ENCODE assay signal across 21 cellular contexts in genomic region chr10:22247636-22248035, GRCh38. TPM values are rescaled to one million over a fixed set of nuclear protein-coding genes. Genes with fewer than 3 reads are reported as not detected.
A peak's percentile ranks its signal among the peaks of the same experiment; 100 is the strongest.
DNase-seq lines count a peak whose midpoint lies in the region; ATAC-seq, FAIRE-seq and TF ChIP-seq lines count a peak whose summit lies in the region.
"Had no signal": no experiment of that assay in that cellular context is flagged by ENCODE, and none has a peak within 500 bp of the region (broad histone marks: within the 10 kb centered on the region; RNA-seq: fewer than 3 reads in every experiment).

No MANE protein-coding gene starts in this region.

- no peaks in the 10 kb centered on the region for H3K27me3 ChIP-seq in CD4-positive, alpha-beta T cell (ENCODE audit: control insufficient read depth, insufficient read depth, low read length)
- H3K27me3 ChIP-seq in endothelial cell of umbilical vein (ENCODE audit: control insufficient read depth in 2 of 2, insufficient read depth in 2 of 2, low read length in 2 of 2), result no peaks in the 10 kb centered on the region
- H3K27me3 ChIP-seq: adrenal gland, vagina had no signal

- H3K9me1 ChIP-seq in endothelial cell of umbilical vein (replicated peaks; ENCODE audit: control insufficient read depth, extremely low read depth, insufficient read depth, low read length), result no peaks in the 10 kb centered on the region

- ATAC-seq in activated CD4-positive, alpha-beta T cell treated with anti-CD3 and anti-CD28 coated beads for 36 hours, result no peak
- ATAC-seq in CD4-positive, alpha-beta T cell (ENCODE audit: poor library complexity), result no peak
- ATAC-seq in mucosa of descending colon, result no peak

- peaks cover 8% of the 10 kb centered on the region for H3K36me3 Mint-ChIP-seq in activated CD4-positive, alpha-beta T cell treated with anti-CD3 and anti-CD28 coated beads for 36 hours (ENCODE audit: low read depth)
- H3K36me3 Mint-ChIP-seq in CD4-positive, alpha-beta T cell (ENCODE audit: low read depth), result peaks cover 11% of the 10 kb centered on the region
- peaks cover 13% of the 10 kb centered on the region for H3K36me3 Mint-ChIP-seq in activated CD4-positive, alpha-beta memory T cell treated with anti-CD3 and anti-CD28 coated beads, Interleukin-2, amount 10 ng/mL, durations not matched to agents 7 days and 5 days (ENCODE audit: low read depth)

- H3K4me3 ChIP-seq in endothelial cell of umbilical vein (replicated peaks in 1 of 3; ENCODE audit: insufficient read depth in 1 of 3, low read depth in 1 of 3, low read length in 3 of 3) (no peak overlapping the region), foreskin fibroblast (ENCODE audit: low read depth in 1 of 2, low read length in 2 of 2) (no peak overlapping the region), mucosa of descending colon (no peak overlapping the region)
- H3K4me3 ChIP-seq: adrenal gland, prostate gland, vagina had no signal

- H4K20me1 ChIP-seq in endothelial cell of umbilical vein (replicated peaks; ENCODE audit: control insufficient read depth, extremely low read depth, insufficient read depth, low read length), result no peaks in the 10 kb centered on the region

- DNase-seq in activated CD4-positive, alpha-beta T cell treated with anti-CD3 and anti-CD28 coated beads for 36 hours, result no peak
- DNase-seq in activated CD4-positive, alpha-beta T cell treated with anti-CD3 and anti-CD28 coated beads, Interleukin-2, amount 50 U/mL, for 4 hours, result no peak
- DNase-seq in CD4-positive, alpha-beta T cell, result no peak
- DNase-seq in activated CD4-positive, alpha-beta memory T cell treated with anti-CD3 and anti-CD28 coated beads, Interleukin-2, amount 10 ng/mL, durations not matched to agents 7 days and 5 days, result no peak
- DNase-seq in endothelial cell of umbilical vein (ENCODE audit: low read depth, low spot score), result no peak
- no peak for DNase-seq in iPS-NIHi11 (ENCODE audit: low spot score)
- DNase-seq in foreskin fibroblast, result no peak
- DNase-seq in mucosa of descending colon, result no peak
- DNase-seq: adrenal gland, foreskin melanocyte, HFFc6, naive B cell, NCI-H1048, NCI-H2107 had no signal

- no peaks in the 10 kb centered on the region for H3K9me3 ChIP-seq in CD4-positive, alpha-beta T cell (ENCODE audit: control insufficient read depth, low read length)
- H3K9me3 ChIP-seq in endothelial cell of umbilical vein (replicated peaks; ENCODE audit: control insufficient read depth, insufficient read depth, low read length) (no peaks in the 10 kb centered on the region), mucosa of descending colon (no peaks in the 10 kb centered on the region)
- H3K9me3 ChIP-seq: adrenal gland, prostate gland, vagina had no signal

- H3K27ac ChIP-seq in CD4-positive, alpha-beta T cell (ENCODE audit: low read depth, low read length), result peak overlapping the region; percentile 17
- peak overlapping the region; percentile 58 for H3K27ac ChIP-seq in endothelial cell of umbilical vein (ENCODE audit: insufficient read depth, low read depth, low read length)
- H3K27ac ChIP-seq: prostate gland, vagina had no signal

- no peaks in the 10 kb centered on the region for H3K79me2 ChIP-seq in endothelial cell of umbilical vein (ENCODE audit: control insufficient read depth, insufficient read depth, low read length)

- FAIRE-seq in endothelial cell of umbilical vein (lab: Jason Lieb, UNC), result peak; percentile 8
- FAIRE-seq: A204.1 had no signal

- no peak for TF ChIP-seq CTCF in CD4-positive, alpha-beta T cell (IDR thresholded peaks at IDR 0.05)
- TF ChIP-seq CTCF in endothelial cell of umbilical vein (IDR thresholded peaks at IDR 0.05; ENCODE audit: extremely low read depth in 1 of 2, insufficient read depth in 1 of 2, low read depth in 1 of 2, low read length in 2 of 2) (no peak), foreskin fibroblast (IDR thresholded peaks at IDR 0.05; ENCODE audit: low read depth, low read length) (no peak), mucosa of descending colon (IDR thresholded peaks at IDR 0.05) (no peak)

- intact Hi-C loops in activated CD4-positive, alpha-beta T cell treated with anti-CD3 and anti-CD28 coated beads for 36 hours (cut with DNase I, micrococcal nuclease), result loop anchor here (1.0 to 10.0 kb wide), 9 partner anchors 61 to 753 kb away; partner anchors contain the start of genes DNAJC1 (in 1 of the 2) and MLLT10 (in 1 of the 2)
- intact Hi-C loops in CD4-positive, alpha-beta T cell (cut with DNase I, micrococcal nuclease), result loop anchor here (1.0 to 5.0 kb wide), 3 partner anchors 17 to 710 kb away; no protein-coding TSS in a partner anchor
- intact Hi-C loops in endothelial cell of umbilical vein (cut with micrococcal nuclease), result no loop called here
- intact Hi-C loops in mucosa of descending colon (cut with DNase I, micrococcal nuclease), result no loop called here

- POLR2A ChIA-PET in activated CD4-positive, alpha-beta T cell treated with anti-CD3 and anti-CD28 coated beads for 36 hours (lab: Charles Lee), result no interaction called here
- POLR2A ChIA-PET in CD4-positive, alpha-beta T cell (lab: Charles Lee), result interaction anchor here (1.2 kb wide), 1 partner anchor 18 kb away, joined by 3 read pairs; no protein-coding TSS in a partner anchor
- POLR2A ChIA-PET in activated CD4-positive, alpha-beta memory T cell treated with anti-CD3 and anti-CD28 coated beads, Interleukin-2, amount 10 ng/mL, durations not matched to agents 7 days and 5 days (lab: Charles Lee), result interaction anchor here (1.0 kb wide), 1 partner anchor 92 kb away, joined by 3 read pairs; no protein-coding TSS in a partner anchor
- POLR2A ChIA-PET in endothelial cell of umbilical vein (lab: Charles Lee), result no interaction called here

- H3K4me1 Mint-ChIP-seq in activated CD4-positive, alpha-beta T cell treated with anti-CD3 and anti-CD28 coated beads for 36 hours, result peaks cover 55% of the 10 kb centered on the region
- peaks cover 41% of the 10 kb centered on the region for H3K4me1 Mint-ChIP-seq in CD4-positive, alpha-beta T cell (ENCODE audit: low read depth)
- peaks cover 42% of the 10 kb centered on the region for H3K4me1 Mint-ChIP-seq in activated CD4-positive, alpha-beta memory T cell treated with anti-CD3 and anti-CD28 coated beads, Interleukin-2, amount 10 ng/mL, durations not matched to agents 7 days and 5 days

- dilution Hi-C loops in endothelial cell of umbilical vein (cut with MboI; ENCODE audit: extremely low pct_ligation_motif_present, low sequenced_read_pairs), result no loop called here

- H3K27ac Mint-ChIP-seq in activated CD4-positive, alpha-beta T cell treated with anti-CD3 and anti-CD28 coated beads for 36 hours, result peak overlapping the region; percentile 96
- H3K27ac Mint-ChIP-seq in CD4-positive, alpha-beta T cell, result peak overlapping the region; percentile 80
- peak overlapping the region; percentile 74 for H3K27ac Mint-ChIP-seq in activated CD4-positive, alpha-beta memory T cell treated with anti-CD3 and anti-CD28 coated beads, Interleukin-2, amount 10 ng/mL, durations not matched to agents 7 days and 5 days
- H3K27ac Mint-ChIP-seq: HFFc6 had no signal

- no peak for TF ChIP-seq POLR2A in endothelial cell of umbilical vein (IDR thresholded peaks at IDR 0.05; ENCODE audit: low read depth, low read length)

- no peak overlapping the region for H3K4me2 ChIP-seq in endothelial cell of umbilical vein (ENCODE audit: insufficient read depth, low read length)

- H3K36me3 ChIP-seq in endothelial cell of umbilical vein (ENCODE audit: control insufficient read depth in 2 of 2, extremely low read depth in 1 of 2, insufficient read depth in 2 of 2, low read length in 2 of 2) (no peaks in the 10 kb centered on the region), mucosa of descending colon (ENCODE audit: low read depth) (no peaks in the 10 kb centered on the region)
- H3K36me3 ChIP-seq: adrenal gland, prostate gland, vagina had no signal

- peaks cover 7% of the 10 kb centered on the region for H3K4me1 ChIP-seq in endothelial cell of umbilical vein (ENCODE audit: control insufficient read depth, extremely low read depth, insufficient read depth, low read length)
- H3K4me1 ChIP-seq in mucosa of descending colon (ENCODE audit: low read depth), result peaks cover 5% of the 10 kb centered on the region
- H3K4me1 ChIP-seq: prostate gland had no signal

- no peak overlapping the region for H3K9ac ChIP-seq in endothelial cell of umbilical vein (replicated peaks; ENCODE audit: extremely low read depth, insufficient read depth, low read length)

- CTCF ChIA-PET in activated CD4-positive, alpha-beta T cell treated with anti-CD3 and anti-CD28 coated beads for 36 hours (lab: Charles Lee), result no interaction called here
- CTCF ChIA-PET in CD4-positive, alpha-beta T cell (lab: Charles Lee), result no interaction called here
- CTCF ChIA-PET in activated CD4-positive, alpha-beta memory T cell treated with anti-CD3 and anti-CD28 coated beads, Interleukin-2, amount 10 ng/mL, durations not matched to agents 7 days and 5 days (lab: Charles Lee), result no interaction called here
- CTCF ChIA-PET in endothelial cell of umbilical vein (lab: Charles Lee), result no interaction called here

- H3K27me3 Mint-ChIP-seq in activated CD4-positive, alpha-beta T cell treated with anti-CD3 and anti-CD28 coated beads for 36 hours, result peaks cover 4% of the 10 kb centered on the region
- H3K27me3 Mint-ChIP-seq in CD4-positive, alpha-beta T cell, result peaks cover 5% of the 10 kb centered on the region
- no peaks in the 10 kb centered on the region for H3K27me3 Mint-ChIP-seq in activated CD4-positive, alpha-beta memory T cell treated with anti-CD3 and anti-CD28 coated beads, Interleukin-2, amount 10 ng/mL, durations not matched to agents 7 days and 5 days
- H3K27me3 Mint-ChIP-seq: naive B cell had no signal

- H3K9me3 Mint-ChIP-seq in activated CD4-positive, alpha-beta T cell treated with anti-CD3 and anti-CD28 coated beads for 36 hours (ENCODE audit: low read depth), result peaks cover 3% of the 10 kb centered on the region
- no peaks in the 10 kb centered on the region for H3K9me3 Mint-ChIP-seq in CD4-positive, alpha-beta T cell
- H3K9me3 Mint-ChIP-seq in activated CD4-positive, alpha-beta memory T cell treated with anti-CD3 and anti-CD28 coated beads, Interleukin-2, amount 10 ng/mL, durations not matched to agents 7 days and 5 days, result no peaks in the 10 kb centered on the region
- H3K9me3 Mint-ChIP-seq: HFFc6, naive B cell had no signal

- no TSS peak for BruUV-seq in endothelial cell of umbilical vein (replicated peaks; lab: Mats Ljungman, UMichigan)

- H3K4me3 Mint-ChIP-seq in activated CD4-positive, alpha-beta T cell treated with anti-CD3 and anti-CD28 coated beads for 36 hours, result peak overlapping the region; percentile 57
- peak overlapping the region; percentile 42 for H3K4me3 Mint-ChIP-seq in CD4-positive, alpha-beta T cell
- no peak overlapping the region for H3K4me3 Mint-ChIP-seq in activated CD4-positive, alpha-beta memory T cell treated with anti-CD3 and anti-CD28 coated beads, Interleukin-2, amount 10 ng/mL, durations not matched to agents 7 days and 5 days
- H3K4me3 Mint-ChIP-seq: CD14-positive monocyte, HFFc6 had no signal

- peak overlapping the region; percentile 64 for H2AFZ ChIP-seq in endothelial cell of umbilical vein (ENCODE audit: low read depth, low read length)

RNA-seq across cellular contexts. Expression of gene EBLN1, which starts 29.8 kb away (rescaled TPM):
- not detected for total RNA-seq in activated CD4-positive, alpha-beta T cell treated with anti-CD3 and anti-CD28 coated beads for 36 hours
- not detected for total RNA-seq in CD4-positive, alpha-beta T cell
- total RNA-seq in activated CD4-positive, alpha-beta memory T cell treated with anti-CD3 and anti-CD28 coated beads, Interleukin-2, amount 10 ng/mL, durations not matched to agents 7 days and 5 days, result not detected
- total RNA-seq in endothelial cell of umbilical vein (not detected in 2 replicates), mucosa of descending colon (not detected)
- not detected in 2 replicates for polyA plus RNA-seq in endothelial cell of umbilical vein
- polyA plus RNA-seq in endothelial cell of umbilical vein (2011; cell fraction: cytosol; rRNA removed), result not detected in 2 replicates
- polyA plus RNA-seq in endothelial cell of umbilical vein (2011; cell fraction: nucleus; rRNA removed), result not detected in 2 replicates
- not detected in 2 replicates for polyA plus RNA-seq in endothelial cell of umbilical vein (2012)
- not detected in 2 replicates for polyA minus RNA-seq in endothelial cell of umbilical vein
- polyA minus RNA-seq in endothelial cell of umbilical vein (2011; cell fraction: cytosol; rRNA and poly(A)+ RNA removed), result not detected
- not detected in 2 replicates for polyA minus RNA-seq in endothelial cell of umbilical vein (2011; cell fraction: nucleus; rRNA and poly(A)+ RNA removed)
- total RNA-seq: adrenal gland, chondrocyte, Daoy, HFFc6, lower leg skin, vagina had no signal
- polyA plus RNA-seq: adrenal gland, CD14-positive monocyte had no signal

Comparison
In these comparisons a context has a peak if more than half of its experiments do, and no peak if none do; other contexts are left out.
1. POLR2A ChIA-PET loops: an anchor here in CD4-positive, alpha-beta T cell (1.2 kb wide) and activated CD4-positive, alpha-beta memory T cell treated with anti-CD3 and anti-CD28 coated beads, Interleukin-2, amount 10 ng/mL, durations not matched to agents 7 days and 5 days (1.0 kb wide); none called in activated CD4-positive, alpha-beta T cell treated with anti-CD3 and anti-CD28 coated beads for 36 hours and endothelial cell of umbilical vein.
2. intact Hi-C loops: an anchor here in activated CD4-positive, alpha-beta T cell treated with anti-CD3 and anti-CD28 coated beads for 36 hours (1.0 to 10.0 kb wide) and CD4-positive, alpha-beta T cell (1.0 to 5.0 kb wide); none called in endothelial cell of umbilical vein and mucosa of descending colon.